8 cellular contexts compared by ENCODE assay signal in genomic region chr17:17710728-17711541, GRCh38. TPM values are rescaled to one million over a fixed set of nuclear protein-coding genes. Genes with fewer than 3 reads are reported as not detected.
DNase-seq lines count a peak whose midpoint lies in the region; ATAC-seq lines count a peak whose summit lies in the region.

No MANE protein-coding gene starts in this region.

- H3K4me1 ChIP-seq in BLaER1 = peaks cover 97% of the 10 kb centered on the region

- peaks cover 36% of the 10 kb centered on the region for H3K36me3 ChIP-seq in BLaER1

- peaks cover 100% of the 10 kb centered on the region for H4K20me1 ChIP-seq in BLaER1

- H3K9ac ChIP-seq in BLaER1 = 0 out of 2 replicates have a peak overlapping the region, but pooled peaks have one; percentile 48

- ATAC-seq in HG03520 (IDR thresholded peaks at IDR 0.05; ENCODE audit: unreplicated experiment) = no peak
- ATAC-seq in GM19467 (IDR thresholded peaks at IDR 0.05; ENCODE audit: unreplicated experiment) = no peak

- peak overlapping the region; percentile 70 for H3K27ac ChIP-seq in BLaER1

- H3K4me3 ChIP-seq in BLaER1 = no peak overlapping the region

- DNase-seq in NCI-H510A treated with DMSO at 0.1 percent for 48 hours (lab: John Stamatoyannopoulos, UW) (peak; percentile 80), epidermal melanocyte (ENCODE audit: insufficient read length, low spot score) (peak; percentile 69), occipital lobe (lab: John Stamatoyannopoulos, UW) (peak; percentile 63), D341Med (ENCODE audit: low spot score) (no peak)
- DNase-seq in stimulated activated naive CD4-positive, alpha-beta T cell (lab: John Stamatoyannopoulos, UW) = no peak

- H3K4me2 ChIP-seq in BLaER1 = peak overlapping the region; percentile 81

- no peaks in the 10 kb centered on the region for H3K27me3 ChIP-seq in BLaER1

- no peaks in the 10 kb centered on the region for H3K9me3 ChIP-seq in BLaER1

RNA-seq across cellular contexts. Expression of gene RAI1, which starts 29.7 kb away (rescaled TPM):
- 14.3 TPM for total RNA-seq in occipital lobe

Comparison
In these comparisons a context has a peak if more than half of its experiments do, and no peak if none do; other contexts are left out.
1. DNase-seq: peak in NCI-H510A treated with DMSO at 0.1 percent for 48 hours (single experiment), epidermal melanocyte (single experiment) and occipital lobe (single experiment); none in D341Med (single experiment) and stimulated activated naive CD4-positive, alpha-beta T cell (0 of 6).